ENCODE assay signal across 24 cellular contexts in genomic region chr1:50195205-50195604, GRCh38.
DNase-seq lines count a peak whose midpoint lies in the region; ATAC-seq and TF ChIP-seq lines count a peak whose summit lies in the region.
"Had no signal": no experiment of that assay in that cellular context is flagged by ENCODE, and none has a peak within 500 bp of the region (broad histone marks: within the 10 kb centered on the region; RNA-seq: fewer than 3 reads in every experiment).

No MANE protein-coding gene starts in this region.

- CTCF ChIA-PET in CD4-positive, alpha-beta memory T cell (lab: Charles Lee; ENCODE audit: partially characterized antibody) = no interaction called here

- peak overlapping the region; percentile 47 for H2AK5ac ChIP-seq in mesendoderm (ENCODE audit: low read length)

- no peak overlapping the region for H3K23ac ChIP-seq in mesendoderm (ENCODE audit: low read length)

- DNase-seq in GM23338 (ENCODE audit: low spot score) = peak; percentile 8
- no peak for DNase-seq in endodermal cell
- DNase-seq in mesendoderm = peak; percentile 42
- DNase-seq in GM20000 (ENCODE audit: low spot score) = no peak
- no peak for DNase-seq in CD4-positive, alpha-beta memory T cell
- no peak for DNase-seq in ovary
- DNase-seq in NCI-H187 (lab: John Stamatoyannopoulos, UW) = no peak
- DNase-seq: 8988T; ACHN; AML-193; BE2C; Calu3; CD4-positive, alpha-beta T cell; COR-L47; DMS153; DND-41; GDM1; GOT3; HFFc6 had no signal

- H3K27ac Mint-ChIP-seq in GM23338 (no peak overlapping the region), endodermal cell (no peak overlapping the region)
- H3K27ac Mint-ChIP-seq in CD4-positive, alpha-beta memory T cell = no peak overlapping the region
- H3K27ac Mint-ChIP-seq: CD14-positive monocyte; CD4-positive, alpha-beta T cell; HFFc6 had no signal

- H2BK15ac ChIP-seq in mesendoderm (replicated peaks; ENCODE audit: low read depth) = no peak overlapping the region

- H4K8ac ChIP-seq in mesendoderm (ENCODE audit: low read depth, low read length) = no peak overlapping the region

- H2AFZ ChIP-seq in GM23338 = no peak overlapping the region

- peaks cover 7% of the 10 kb centered on the region for H3K4me1 Mint-ChIP-seq in GM23338
- H3K4me1 Mint-ChIP-seq in endodermal cell = peaks cover 51% of the 10 kb centered on the region
- H3K4me1 Mint-ChIP-seq in CD4-positive, alpha-beta memory T cell = no peaks in the 10 kb centered on the region
- H3K4me1 Mint-ChIP-seq: CD14-positive monocyte had no signal

- H3K27ac ChIP-seq in GM23338 (ENCODE audit: low read depth) = no peak overlapping the region
- no peak overlapping the region for H3K27ac ChIP-seq in endodermal cell (ENCODE audit: low read depth, low read length)
- H3K27ac ChIP-seq in mesendoderm (ENCODE audit: low read depth, low read length) = no peak overlapping the region
- no peak overlapping the region for H3K27ac ChIP-seq in CD4-positive, alpha-beta memory T cell (ENCODE audit: low read depth, low read length)
- no peak overlapping the region for H3K27ac ChIP-seq in ovary
- H3K27ac ChIP-seq: A549; BLaER1 treated with 17β-estradiol and CSF1 and Interleukin-3, amounts not matched to agents 10 nM and 100 nM had no signal

- POLR2A ChIA-PET in CD4-positive, alpha-beta memory T cell (lab: Charles Lee; ENCODE audit: partially characterized antibody) = no interaction called here

- H2BK5ac ChIP-seq in mesendoderm (ENCODE audit: low read length) = peak overlapping the region; percentile 94

- no peaks in the 10 kb centered on the region for H3F3A ChIP-seq in GM23338 (replicated peaks; ENCODE audit: low read depth)

- TF ChIP-seq CTCF in GM23338 (conservative IDR thresholded peaks at IDR 0.05; ENCODE audit: low read depth in 2 of 2) = no peak
- TF ChIP-seq CTCF in endodermal cell (conservative IDR thresholded peaks at IDR 0.05) = no peak
- TF ChIP-seq CTCF in GM20000 (IDR thresholded peaks at IDR 0.05; ENCODE audit: extremely low read depth, missing control alignments) = no peak
- no peak for TF ChIP-seq CTCF in ovary (IDR thresholded peaks at IDR 0.05)

- H3K79me2 ChIP-seq in GM23338 (replicated peaks; ENCODE audit: insufficient read depth) (no peaks in the 10 kb centered on the region), mesendoderm (ENCODE audit: control insufficient read depth, insufficient read depth, low read length) (no peaks in the 10 kb centered on the region)

- H3K9ac ChIP-seq in endodermal cell (ENCODE audit: extremely low read depth, low read length, poor library complexity, severe bottlenecking) (no peak overlapping the region), mesendoderm (ENCODE audit: low read length) (no peak overlapping the region)
- H3K9ac ChIP-seq: BLaER1 treated with 17β-estradiol and CSF1 and Interleukin-3, amounts not matched to agents 10 nM and 100 nM had no signal

- H3K9me3 ChIP-seq in endodermal cell (ENCODE audit: control insufficient read depth, low read length) (peaks cover 5% of the 10 kb centered on the region), ovary (no peaks in the 10 kb centered on the region)
- no peaks in the 10 kb centered on the region for H3K9me3 ChIP-seq in CD4-positive, alpha-beta memory T cell (ENCODE audit: control insufficient read depth in 1 of 2, low read length in 2 of 2)
- H3K9me3 ChIP-seq: A549; BE2C; BLaER1 treated with 17β-estradiol and CSF1 and Interleukin-3, amounts not matched to agents 10 nM and 100 nM; HAP-1 had no signal

- no peaks in the 10 kb centered on the region for H4K20me1 ChIP-seq in GM23338 (replicated peaks; ENCODE audit: insufficient read depth)
- H4K20me1 ChIP-seq: BLaER1 treated with 17β-estradiol and CSF1 and Interleukin-3, amounts not matched to agents 10 nM and 100 nM had no signal

- H3K56ac ChIP-seq in mesendoderm (ENCODE audit: low read length) = peak overlapping the region; percentile 66

- H3K36me3 Mint-ChIP-seq in GM23338 (ENCODE audit: low read depth) = no peaks in the 10 kb centered on the region
- no peaks in the 10 kb centered on the region for H3K36me3 Mint-ChIP-seq in endodermal cell (ENCODE audit: low read depth)
- H3K36me3 Mint-ChIP-seq in CD4-positive, alpha-beta memory T cell = no peaks in the 10 kb centered on the region
- H3K36me3 Mint-ChIP-seq: CD14-positive monocyte had no signal

- H3K79me1 ChIP-seq in mesendoderm (ENCODE audit: low read length) = no peaks in the 10 kb centered on the region

- H2BK120ac ChIP-seq in mesendoderm (ENCODE audit: low read depth, low read length) = peak overlapping the region; percentile 40

- 70% methylated on average over 2 of the region's 2 CpGs; no CpG with 5 or more reads in 1 of the 2 experiments for WGBS in endodermal cell (ENCODE audit: insufficient coverage in 1 of 2, insufficient read length in 1 of 2), 2 experiments
- no CpG with 5 or more reads among the region's 2 CpGs for WGBS in mesendoderm (ENCODE audit: extremely low coverage, insufficient coverage, low lambda C conversion rate)
- WGBS in ovary, 3 donors = 55 to 65% (median 62%) methylated on average over 2 of the region's 2 CpGs

- peak overlapping the region; percentile 85 for H3K18ac ChIP-seq in mesendoderm (ENCODE audit: low read length)

- no peak for TF ChIP-seq POLR2A in ovary (IDR thresholded peaks at IDR 0.05)

- no peak overlapping the region for H4K5ac ChIP-seq in mesendoderm (ENCODE audit: low read length)

- peak; percentile 77 for ATAC-seq in GM23338
- ATAC-seq: A549, GM12878 had no signal

- H3K9me3 Mint-ChIP-seq in GM23338 (no peaks in the 10 kb centered on the region), endodermal cell (no peaks in the 10 kb centered on the region)
- no peaks in the 10 kb centered on the region for H3K9me3 Mint-ChIP-seq in CD4-positive, alpha-beta memory T cell
- H3K9me3 Mint-ChIP-seq: CD14-positive monocyte; CD4-positive, alpha-beta T cell had no signal

- H3K27me3 ChIP-seq in GM23338 (ENCODE audit: insufficient read depth) (no peaks in the 10 kb centered on the region), endodermal cell (ENCODE audit: control insufficient read depth, insufficient read depth, low read length, poor library complexity, severe bottlenecking) (peaks cover 9% of the 10 kb centered on the region), mesendoderm (ENCODE audit: insufficient read depth, low read length, poor library complexity) (no peaks in the 10 kb centered on the region), ovary (no peaks in the 10 kb centered on the region)
- H3K27me3 ChIP-seq in CD4-positive, alpha-beta memory T cell (ENCODE audit: insufficient read depth, low read length) = peaks cover 4% of the 10 kb centered on the region
- H3K27me3 ChIP-seq: BE2C; BLaER1 treated with 17β-estradiol and CSF1 and Interleukin-3, amounts not matched to agents 10 nM and 100 nM had no signal

- intact Hi-C loops in CD4-positive, alpha-beta memory T cell (cut with micrococcal nuclease) = no loop called here
- intact Hi-C loops in ovary (cut with DNase I) = no loop called here

- H3K9me2 ChIP-seq in GM23338 (ENCODE audit: insufficient read depth) = no peaks in the 10 kb centered on the region

- peak overlapping the region; percentile 89 for H3K4ac ChIP-seq in mesendoderm (ENCODE audit: low read depth, low read length)

- TF ChIP-seq EP300 in ovary (IDR thresholded peaks at IDR 0.05) = no peak

- H3K4me1 ChIP-seq in GM23338 (ENCODE audit: insufficient read depth) (no peaks in the 10 kb centered on the region), endodermal cell (ENCODE audit: control insufficient read depth, insufficient read depth, low read length) (peaks cover 4% of the 10 kb centered on the region), mesendoderm (ENCODE audit: control insufficient read depth, low read depth, low read length) (peaks cover 18% of the 10 kb centered on the region), ovary (ENCODE audit: insufficient read depth) (no peaks in the 10 kb centered on the region)
- no peaks in the 10 kb centered on the region for H3K4me1 ChIP-seq in CD4-positive, alpha-beta memory T cell (ENCODE audit: insufficient read depth, low read length)
- H3K4me1 ChIP-seq: A549, BE2C, HAP-1 had no signal

- no peaks in the 10 kb centered on the region for H3K36me3 ChIP-seq in GM23338 (ENCODE audit: insufficient read depth)
- H3K36me3 ChIP-seq in endodermal cell (ENCODE audit: control insufficient read depth, insufficient read depth, low read length) = no peaks in the 10 kb centered on the region
- no peaks in the 10 kb centered on the region for H3K36me3 ChIP-seq in mesendoderm (ENCODE audit: control insufficient read depth, insufficient read depth, low read length)
- H3K36me3 ChIP-seq in CD4-positive, alpha-beta memory T cell (ENCODE audit: insufficient read depth, low read length) = no peaks in the 10 kb centered on the region
- no peaks in the 10 kb centered on the region for H3K36me3 ChIP-seq in ovary
- H3K36me3 ChIP-seq: BLaER1 treated with 17β-estradiol and CSF1 and Interleukin-3, amounts not matched to agents 10 nM and 100 nM; HAP-1 had no signal

- no peaks in the 10 kb centered on the region for H3K27me3 Mint-ChIP-seq in GM23338 (ENCODE audit: insufficient read depth, low read depth, poor library complexity)
- peaks cover 11% of the 10 kb centered on the region for H3K27me3 Mint-ChIP-seq in endodermal cell (ENCODE audit: insufficient read depth)
- H3K27me3 Mint-ChIP-seq in CD4-positive, alpha-beta memory T cell = peaks cover 0 to 5% of the 10 kb centered on the region in 2 donors

- H3K4me3 Mint-ChIP-seq in GM23338 (no peak overlapping the region), endodermal cell (peak overlapping the region; percentile 8)
- H3K4me3 Mint-ChIP-seq in CD4-positive, alpha-beta memory T cell = no peak overlapping the region
- H3K4me3 Mint-ChIP-seq: CD14-positive monocyte; CD4-positive, alpha-beta T cell; HFFc6 had no signal

- H3K4me2 ChIP-seq in GM23338 = no peak overlapping the region
- no peak overlapping the region for H3K4me2 ChIP-seq in mesendoderm (ENCODE audit: low read length)
- H3K4me2 ChIP-seq: A549; BLaER1 treated with 17β-estradiol and CSF1 and Interleukin-3, amounts not matched to agents 10 nM and 100 nM had no signal

- H3K4me3 ChIP-seq in GM23338 (no peak overlapping the region), endodermal cell (ENCODE audit: low read length) (no peak overlapping the region), mesendoderm (ENCODE audit: low read length) (no peak overlapping the region), ovary (no peak overlapping the region)
- no peak overlapping the region for H3K4me3 ChIP-seq in CD4-positive, alpha-beta memory T cell (ENCODE audit: low read length in 2 of 2)
- H3K4me3 ChIP-seq: A549; BLaER1 treated with 17β-estradiol and CSF1 and Interleukin-3, amounts not matched to agents 10 nM and 100 nM; GM12878; HAP-1 had no signal

Comparison
In these comparisons a context has a peak if more than half of its experiments do, and no peak if none do; other contexts are left out.
1. DNase-seq: peak in GM23338 (single experiment) and mesendoderm (single experiment); none in endodermal cell (single experiment), GM20000 (single experiment), CD4-positive, alpha-beta memory T cell (0 of 5), ovary (0 of 5) and NCI-H187 (0 of 2).